In genomic region chr12:2351129-2351528, GRCh38 we compare ENCODE assay signal across 25 cellular contexts.
DNase-seq lines count a peak whose midpoint lies in the region; ATAC-seq and TF ChIP-seq lines count a peak whose summit lies in the region.
"Had no signal": no experiment of that assay in that cellular context is flagged by ENCODE, and none has a peak within 500 bp of the region (broad histone marks: within the 10 kb centered on the region; RNA-seq: fewer than 3 reads in every experiment).

No MANE protein-coding gene starts in this region.

- no TSS peak for BruUV-seq in OCI-LY7 (replicated peaks; lab: Mats Ljungman, UMichigan)

- no peak overlapping the region for H3K4me3 Mint-ChIP-seq in endodermal cell
- H3K4me3 Mint-ChIP-seq: CD14-positive monocyte; CD4-positive, alpha-beta memory T cell; CD4-positive, CD25-positive, alpha-beta regulatory T cell had no signal

- POLR2A ChIA-PET in OCI-LY7 (lab: Charles Lee): no interaction called here

- no peak overlapping the region for H3K14ac ChIP-seq in neuronal stem cell (ENCODE audit: low read length)

- no peak overlapping the region for H2AK5ac ChIP-seq in neuronal stem cell (ENCODE audit: low read depth, low read length)

- H3K79me1 ChIP-seq in neuronal stem cell (ENCODE audit: low read depth, low read length): peaks cover under 1% of the 10 kb centered on the region

- H3K4me1 Mint-ChIP-seq in endodermal cell: peaks cover 15% of the 10 kb centered on the region
- H3K4me1 Mint-ChIP-seq: CD4-positive, alpha-beta memory T cell; CD8-positive, alpha-beta memory T cell had no signal

- H3K79me2 ChIP-seq in OCI-LY7 (ENCODE audit: insufficient read depth, low read depth, low read length): no peaks in the 10 kb centered on the region

- H2BK12ac ChIP-seq in neuronal stem cell (ENCODE audit: low read length): no peak overlapping the region

- peak overlapping the region; percentile 25 to 97 (median 86); a peak in 21 of 22 replicates for H3K4me2 ChIP-seq in BLaER1 treated with 17β-estradiol and CSF1 and Interleukin-3, amounts not matched to agents 10 nM and 100 nM
- peak overlapping the region; percentile 41 for H3K4me2 ChIP-seq in OCI-LY7 (ENCODE audit: low read length)
- H3K4me2 ChIP-seq in neuronal stem cell (ENCODE audit: insufficient read depth, low read length, poor library complexity, severe bottlenecking): no peak overlapping the region

- TF ChIP-seq CTCF in OCI-LY7 (conservative IDR thresholded peaks at IDR 0.05; ENCODE audit: low read length) (no peak), endodermal cell (conservative IDR thresholded peaks at IDR 0.05) (no peak)

- no peaks in the 10 kb centered on the region for H3K36me3 Mint-ChIP-seq in endodermal cell (ENCODE audit: low read depth)
- H3K36me3 Mint-ChIP-seq: CD4-positive, alpha-beta memory T cell; CD4-positive, CD25-positive, alpha-beta regulatory T cell; CD8-positive, alpha-beta memory T cell had no signal

- peaks cover 7% of the 10 kb centered on the region for H3K27me3 Mint-ChIP-seq in endodermal cell (ENCODE audit: insufficient read depth)

- H3K27ac Mint-ChIP-seq in endodermal cell: no peak overlapping the region
- H3K27ac Mint-ChIP-seq: CD14-positive monocyte; CD4-positive, alpha-beta memory T cell; CD4-positive, CD25-positive, alpha-beta regulatory T cell; CD8-positive, alpha-beta memory T cell had no signal

- H4K20me1 ChIP-seq in BLaER1 treated with 17β-estradiol and CSF1 and Interleukin-3, amounts not matched to agents 10 nM and 100 nM: no peaks in the 10 kb centered on the region
- no peaks in the 10 kb centered on the region for H4K20me1 ChIP-seq in OCI-LY7 (ENCODE audit: insufficient read depth, low read length)

- ATAC-seq in HG02571 (IDR thresholded peaks at IDR 0.05; ENCODE audit: unreplicated experiment): no peak
- ATAC-seq in GM21528 (IDR thresholded peaks at IDR 0.05; ENCODE audit: low FRiP score, unreplicated experiment): no peak
- ATAC-seq: GM12878 had no signal

- 90 to 98% methylated on average over 6 to 8 of the region's 8 CpGs for WGBS in endodermal cell (ENCODE audit: insufficient coverage in 1 of 2, insufficient read length in 1 of 2), 2 experiments
- no CpG with 5 or more reads among the region's 8 CpGs for WGBS in neuronal stem cell (ENCODE audit: extremely low coverage in 2 of 2, insufficient read length in 2 of 2, insufficient replicate concordance in 1 of 2), 2 donors

- DNase-seq in OCI-LY7 (ENCODE audit: low spot score) (peak; percentile 13), endodermal cell (peak; percentile 37), neuronal stem cell (ENCODE audit: low spot score) (no peak), NCI-H146 treated with DMSO at 0.1 percent for 48 hours (lab: John Stamatoyannopoulos, UW; ENCODE audit: unreplicated experiment) (no peak), SKM-1 (lab: John Stamatoyannopoulos, UW; ENCODE audit: unreplicated experiment) (no peak)
- DNase-seq: 8988T; ACHN; BE2C; C1 segment of cervical spinal cord; CD4-positive, alpha-beta memory T cell; CD4-positive, CD25-positive, alpha-beta regulatory T cell; CD8-positive, alpha-beta memory T cell; COR-L47; DMS 273 treated with DMSO at 0.1 percent for 48 hours; DMS153; DMS53; DMS79; DND-41; EL; GDM1 had no signal

- peaks cover 37 to 97% (median 89%) of the 10 kb centered on the region in 10 experiments for H3K4me1 ChIP-seq in BLaER1 treated with 17β-estradiol and CSF1 and Interleukin-3, amounts not matched to agents 10 nM and 100 nM
- H3K4me1 ChIP-seq in OCI-LY7 (ENCODE audit: insufficient read depth, low read length, poor library complexity, severe bottlenecking): peaks cover 52% of the 10 kb centered on the region
- H3K4me1 ChIP-seq in endodermal cell (ENCODE audit: control insufficient read depth, insufficient read depth, low read length): no peaks in the 10 kb centered on the region
- peaks cover 0 to 15% of the 10 kb centered on the region in 2 donors for H3K4me1 ChIP-seq in neuronal stem cell (ENCODE audit: control insufficient read depth in 2 of 2, insufficient read depth in 1 of 2, low read depth in 1 of 2, low read length in 2 of 2)
- H3K4me1 ChIP-seq: BE2C had no signal

- no peaks in the 10 kb centered on the region for H3K36me3 ChIP-seq in BLaER1 treated with 17β-estradiol and CSF1 and Interleukin-3, amounts not matched to agents 10 nM and 100 nM
- no peaks in the 10 kb centered on the region for H3K36me3 ChIP-seq in OCI-LY7 (ENCODE audit: insufficient read depth, low read length)
- H3K36me3 ChIP-seq in endodermal cell (ENCODE audit: control insufficient read depth, insufficient read depth, low read length): no peaks in the 10 kb centered on the region
- H3K36me3 ChIP-seq in neuronal stem cell (replicated peaks in 1 of 2; ENCODE audit: control insufficient read depth in 2 of 2, insufficient read depth in 2 of 2, low read length in 2 of 2): no peaks in the 10 kb centered on the region
- H3K36me3 ChIP-seq: BE2C had no signal

- H3K9me2 ChIP-seq in OCI-LY7 (ENCODE audit: insufficient read depth, low read length): no peaks in the 10 kb centered on the region

- intact Hi-C loops in OCI-LY7 (cut with micrococcal nuclease; ENCODE audit: unreplicated experiment): no loop called here

- H2AFZ ChIP-seq in OCI-LY7 (ENCODE audit: low read length) (peak overlapping the region; percentile 40; the same call in 1 of the 2 replicates), neuronal stem cell (ENCODE audit: low read length) (no peak overlapping the region)

- peak overlapping the region in 2 of 10 experiments; percentile 25 to 30; a peak in 3 of 20 replicates for H3K4me3 ChIP-seq in BLaER1 treated with 17β-estradiol and CSF1 and Interleukin-3, amounts not matched to agents 10 nM and 100 nM
- H3K4me3 ChIP-seq in OCI-LY7 (ENCODE audit: low read depth, low read length, poor library complexity, severe bottlenecking) (no peak overlapping the region), endodermal cell (ENCODE audit: low read length) (no peak overlapping the region), neuronal stem cell (ENCODE audit: low read length in 2 of 2) (no peak overlapping the region)
- H3K4me3 ChIP-seq: GM12878 had no signal

- no peaks in the 10 kb centered on the region for H3K9me3 Mint-ChIP-seq in endodermal cell
- H3K9me3 Mint-ChIP-seq: CD4-positive, alpha-beta memory T cell; CD8-positive, alpha-beta memory T cell had no signal

- H3K9ac ChIP-seq in BLaER1 treated with 17β-estradiol and CSF1 and Interleukin-3, amounts not matched to agents 10 nM and 100 nM: peak overlapping the region in 3 of 11 experiments; percentile 3 to 22 (median 21); a peak in 3 of 22 replicates
- H3K9ac ChIP-seq in endodermal cell (ENCODE audit: extremely low read depth, low read length, poor library complexity, severe bottlenecking) (no peak overlapping the region), neuronal stem cell (ENCODE audit: low read depth, low read length, poor library complexity) (no peak overlapping the region)

- H3K18ac ChIP-seq in neuronal stem cell (ENCODE audit: low read length): peak overlapping the region; percentile 16

- no peak overlapping the region for H2BK5ac ChIP-seq in neuronal stem cell (ENCODE audit: low read length)

- no peaks in the 10 kb centered on the region for H3K9me3 ChIP-seq in BLaER1 treated with 17β-estradiol and CSF1 and Interleukin-3, amounts not matched to agents 10 nM and 100 nM (replicated peaks in 1 of 11)
- no peaks in the 10 kb centered on the region for H3K9me3 ChIP-seq in OCI-LY7 (ENCODE audit: low read length)
- H3K9me3 ChIP-seq in endodermal cell (ENCODE audit: control insufficient read depth, low read length): no peaks in the 10 kb centered on the region
- H3K9me3 ChIP-seq in neuronal stem cell (replicated peaks in 1 of 2; ENCODE audit: control insufficient read depth in 2 of 2, insufficient read depth in 1 of 2, low read depth in 1 of 2, low read length in 2 of 2): no peaks in the 10 kb centered on the region
- H3K9me3 ChIP-seq: BE2C had no signal

- H2BK120ac ChIP-seq in neuronal stem cell (ENCODE audit: low read depth, low read length): no peak overlapping the region

- H3K27me3 ChIP-seq in BLaER1 treated with 17β-estradiol and CSF1 and Interleukin-3, amounts not matched to agents 10 nM and 100 nM: peaks cover 0 to 11% (median 0%) of the 10 kb centered on the region in 11 experiments; a peak in 4 of 22 replicates
- H3K27me3 ChIP-seq in endodermal cell (ENCODE audit: control insufficient read depth, insufficient read depth, low read length, poor library complexity, severe bottlenecking) (no peaks in the 10 kb centered on the region), neuronal stem cell (ENCODE audit: control insufficient read depth in 3 of 3, insufficient read depth in 3 of 3, low read depth in 1 of 3, low read length in 3 of 3) (no peaks in the 10 kb centered on the region)
- H3K27me3 ChIP-seq: BE2C had no signal

- no peak overlapping the region for H2BK15ac ChIP-seq in neuronal stem cell (ENCODE audit: low read length)

- peak overlapping the region in 4 of 11 experiments; percentile 53 to 63 (median 60); a peak in 9 of 22 replicates for H3K27ac ChIP-seq in BLaER1 treated with 17β-estradiol and CSF1 and Interleukin-3, amounts not matched to agents 10 nM and 100 nM
- no peak overlapping the region for H3K27ac ChIP-seq in OCI-LY7 (ENCODE audit: low read depth, low read length, poor library complexity, severe bottlenecking)
- no peak overlapping the region for H3K27ac ChIP-seq in endodermal cell (ENCODE audit: low read depth, low read length)
- no peak overlapping the region for H3K27ac ChIP-seq in neuronal stem cell (replicated peaks; ENCODE audit: low read length)

- CTCF ChIA-PET in OCI-LY7 (lab: Charles Lee; ENCODE audit: unreplicated experiment): no interaction called here

- no peak overlapping the region for H4K8ac ChIP-seq in neuronal stem cell (ENCODE audit: low read depth, low read length)

- H3K23ac ChIP-seq in neuronal stem cell (ENCODE audit: low read depth, low read length, poor library complexity): no peak overlapping the region

- no peak overlapping the region for H3K4ac ChIP-seq in neuronal stem cell (ENCODE audit: low read length)

- no peak overlapping the region for H4K91ac ChIP-seq in neuronal stem cell (ENCODE audit: low read depth, low read length, poor library complexity)

Comparison
In these comparisons a context has a peak if more than half of its experiments do, and no peak if none do; other contexts are left out.
1. DNase-seq: peak in OCI-LY7 (single experiment) and endodermal cell (single experiment); none in neuronal stem cell (single experiment), NCI-H146 treated with DMSO at 0.1 percent for 48 hours (single experiment) and SKM-1 (single experiment).